1 cellular context compared by ENCODE assay signal in the genomic region with DNA sequence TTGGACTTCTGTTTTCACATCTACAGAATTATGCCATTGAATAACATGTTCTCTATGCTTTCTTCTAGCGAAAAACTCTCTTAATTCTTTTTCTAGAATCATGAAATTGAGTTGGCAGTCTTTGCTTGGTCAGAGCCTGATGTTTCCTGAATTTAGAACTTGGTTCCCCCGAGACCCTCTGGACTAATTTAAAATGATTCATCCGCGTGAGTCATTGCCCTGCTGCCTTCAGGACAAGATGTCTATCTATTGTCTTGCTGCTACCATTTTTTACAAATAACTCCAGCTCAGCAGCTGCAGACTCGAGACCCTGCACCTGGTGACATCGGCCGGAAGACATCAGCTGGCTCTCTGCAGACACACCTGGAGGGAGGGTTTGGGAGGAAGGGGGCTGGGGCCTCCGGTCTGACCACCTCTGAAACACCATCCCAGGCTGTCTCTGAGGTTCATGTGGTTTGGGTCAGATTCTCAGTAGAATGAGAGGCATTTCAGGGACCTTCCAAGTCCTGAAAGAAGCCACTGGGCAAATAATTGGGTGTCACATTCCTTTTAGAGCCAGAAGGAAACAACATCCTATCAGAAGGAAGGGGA.
TF ChIP-seq lines count a peak whose summit lies in the region.

No MANE protein-coding gene starts in this region.

TF ChIP-seq in K562, 482 proteins besides CTCF, POLR2A, EP300 and RAD21 (continued from another document and continues in another):
- TF ChIP-seq, protein P1, sequence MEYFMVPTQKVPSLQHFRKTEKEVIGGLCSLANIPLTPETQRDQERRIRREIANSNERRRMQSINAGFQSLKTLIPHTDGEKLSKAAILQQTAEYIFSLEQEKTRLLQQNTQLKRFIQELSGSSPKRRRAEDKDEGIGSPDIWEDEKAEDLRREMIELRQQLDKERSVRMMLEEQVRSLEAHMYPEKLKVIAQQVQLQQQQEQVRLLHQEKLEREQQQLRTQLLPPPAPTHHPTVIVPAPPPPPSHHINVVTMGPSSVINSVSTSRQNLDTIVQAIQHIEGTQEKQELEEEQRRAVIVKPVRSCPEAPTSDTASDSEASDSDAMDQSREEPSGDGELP (CRISPR knock-in tag; IDR thresholded peaks at IDR 0.05; ENCODE audit: borderline replicate concordance): peak; percentile 77
- TF ChIP-seq RBM34 (IDR thresholded peaks at IDR 0.05; ENCODE audit: borderline replicate concordance, insufficient read depth, low read length) (no peak), STAT5A (IDR thresholded peaks at IDR 0.05; ENCODE audit: borderline replicate concordance, low read length) (no peak), HDAC6 (IDR thresholded peaks at IDR 0.05; ENCODE audit: low read depth, low read length) (no peak), SOX6 (IDR thresholded peaks at IDR 0.05) (peak; percentile 74), SMARCE1 (IDR thresholded peaks at IDR 0.05) (peak; percentile 98), RBM25 (IDR thresholded peaks at IDR 0.05; ENCODE audit: low read depth, low read length, severe bottlenecking) (no peak), TCFL5 (CRISPR knock-in tag; conservative IDR thresholded peaks at IDR 0.05) (no peak), EHMT2 (IDR thresholded peaks at IDR 0.05) (peak; percentile 40; the same call in 1 of the 2 replicates), ZNF140 (CRISPR knock-in tag; IDR thresholded peaks at IDR 0.05) (no peak), NFE2 (IDR thresholded peaks at IDR 0.05; ENCODE audit: low read depth) (peak; percentile 38), ZNF444 (CRISPR knock-in tag; IDR thresholded peaks at IDR 0.05) (no peak), CBFA2T3 (IDR thresholded peaks at IDR 0.05) (peak; percentile 88), ZNF263 (CRISPR knock-in tag; IDR thresholded peaks at IDR 0.05; ENCODE audit: borderline replicate concordance) (no peak), SMAD2 (IDR thresholded peaks at IDR 0.05; ENCODE audit: low read depth, low read length) (no peak), FOXJ3 (CRISPR knock-in tag; IDR thresholded peaks at IDR 0.05) (no peak), TOE1 (IDR thresholded peaks at IDR 0.05; ENCODE audit: borderline replicate concordance) (no peak), TOE1 (CRISPR knock-in tag; IDR thresholded peaks at IDR 0.05; ENCODE audit: borderline replicate concordance, low read depth) (no peak), ESRRA (IDR thresholded peaks at IDR 0.05; ENCODE audit: borderline replicate concordance, low read depth) (no peak), ETV1 (tag; conservative IDR thresholded peaks at IDR 0.05; ENCODE audit: low read depth) (0 out of 2 replicates have a peak, but pooled peaks have one; percentile 32), TEAD4 (IDR thresholded peaks at IDR 0.05; ENCODE audit: low read length) (peak; percentile 78), TEAD4 (CRISPR knock-in tag; IDR thresholded peaks at IDR 0.05; ENCODE audit: borderline replicate concordance) (no peak), RFX7 (CRISPR knock-in tag; IDR thresholded peaks at IDR 0.05) (no peak), NR2C1 (IDR thresholded peaks at IDR 0.05) (no peak), NR2C1 (tag; IDR thresholded peaks at IDR 0.05) (no peak), ZNF239 (CRISPR knock-in tag; IDR thresholded peaks at IDR 0.05) (no peak), RBBP5 (IDR thresholded peaks at IDR 0.05; ENCODE audit: borderline replicate concordance, insufficient read depth, low read length, poor library complexity, severe bottlenecking) (peak; percentile 62), IFI16 (CRISPR knock-in tag; IDR thresholded peaks at IDR 0.05) (no peak), PCBP2 (IDR thresholded peaks at IDR 0.05; ENCODE audit: low read depth, low read length, poor library complexity, severe bottlenecking) (no peak), CBX5 (IDR thresholded peaks at IDR 0.05; ENCODE audit: borderline replicate concordance, low read depth) (no peak), SREBF1 (IDR thresholded peaks at IDR 0.05; ENCODE audit: borderline replicate concordance, low read depth, low read length) (no peak), PHF8 (IDR thresholded peaks at IDR 0.05; ENCODE audit: borderline replicate concordance, low read length) (0 out of 2 replicates have a peak, but pooled peaks have one; percentile 4), ZNF143 (CRISPR knock-in tag; IDR thresholded peaks at IDR 0.05) (no peak), SMAD1 (IDR thresholded peaks at IDR 0.05; ENCODE audit: low read depth, low read length, partially characterized antibody) (no peak), YBX1 (IDR thresholded peaks at IDR 0.05) (no peak), ZFPM2 (CRISPR knock-in tag; IDR thresholded peaks at IDR 0.05) (no peak), MTA3 (IDR thresholded peaks at IDR 0.05; ENCODE audit: borderline replicate concordance) (peak; percentile 21; the same call in 1 of the 2 replicates), KHSRP (IDR thresholded peaks at IDR 0.05) (no peak), HEY1 (CRISPR knock-in tag; IDR thresholded peaks at IDR 0.05; ENCODE audit: borderline replicate concordance) (no peak), CEBPB (tag; IDR thresholded peaks at IDR 0.05) (no peak), HMG20A (CRISPR knock-in tag; conservative IDR thresholded peaks at IDR 0.05) (no peak), BCOR (IDR thresholded peaks at IDR 0.05) (0 out of 2 replicates have a peak, but pooled peaks have one; percentile 15), ZNF830 (CRISPR knock-in tag; IDR thresholded peaks at IDR 0.05) (no peak), SRSF3 (IDR thresholded peaks at IDR 0.05; ENCODE audit: insufficient read depth, low read length) (no peak), SIRT6 (IDR thresholded peaks at IDR 0.05; ENCODE audit: low read depth, low read length) (no peak), SRSF7 (optimal IDR thresholded peaks at IDR 0.05; ENCODE audit: low read depth, low read length) (no peak)
- TF ChIP-seq, protein P2, sequence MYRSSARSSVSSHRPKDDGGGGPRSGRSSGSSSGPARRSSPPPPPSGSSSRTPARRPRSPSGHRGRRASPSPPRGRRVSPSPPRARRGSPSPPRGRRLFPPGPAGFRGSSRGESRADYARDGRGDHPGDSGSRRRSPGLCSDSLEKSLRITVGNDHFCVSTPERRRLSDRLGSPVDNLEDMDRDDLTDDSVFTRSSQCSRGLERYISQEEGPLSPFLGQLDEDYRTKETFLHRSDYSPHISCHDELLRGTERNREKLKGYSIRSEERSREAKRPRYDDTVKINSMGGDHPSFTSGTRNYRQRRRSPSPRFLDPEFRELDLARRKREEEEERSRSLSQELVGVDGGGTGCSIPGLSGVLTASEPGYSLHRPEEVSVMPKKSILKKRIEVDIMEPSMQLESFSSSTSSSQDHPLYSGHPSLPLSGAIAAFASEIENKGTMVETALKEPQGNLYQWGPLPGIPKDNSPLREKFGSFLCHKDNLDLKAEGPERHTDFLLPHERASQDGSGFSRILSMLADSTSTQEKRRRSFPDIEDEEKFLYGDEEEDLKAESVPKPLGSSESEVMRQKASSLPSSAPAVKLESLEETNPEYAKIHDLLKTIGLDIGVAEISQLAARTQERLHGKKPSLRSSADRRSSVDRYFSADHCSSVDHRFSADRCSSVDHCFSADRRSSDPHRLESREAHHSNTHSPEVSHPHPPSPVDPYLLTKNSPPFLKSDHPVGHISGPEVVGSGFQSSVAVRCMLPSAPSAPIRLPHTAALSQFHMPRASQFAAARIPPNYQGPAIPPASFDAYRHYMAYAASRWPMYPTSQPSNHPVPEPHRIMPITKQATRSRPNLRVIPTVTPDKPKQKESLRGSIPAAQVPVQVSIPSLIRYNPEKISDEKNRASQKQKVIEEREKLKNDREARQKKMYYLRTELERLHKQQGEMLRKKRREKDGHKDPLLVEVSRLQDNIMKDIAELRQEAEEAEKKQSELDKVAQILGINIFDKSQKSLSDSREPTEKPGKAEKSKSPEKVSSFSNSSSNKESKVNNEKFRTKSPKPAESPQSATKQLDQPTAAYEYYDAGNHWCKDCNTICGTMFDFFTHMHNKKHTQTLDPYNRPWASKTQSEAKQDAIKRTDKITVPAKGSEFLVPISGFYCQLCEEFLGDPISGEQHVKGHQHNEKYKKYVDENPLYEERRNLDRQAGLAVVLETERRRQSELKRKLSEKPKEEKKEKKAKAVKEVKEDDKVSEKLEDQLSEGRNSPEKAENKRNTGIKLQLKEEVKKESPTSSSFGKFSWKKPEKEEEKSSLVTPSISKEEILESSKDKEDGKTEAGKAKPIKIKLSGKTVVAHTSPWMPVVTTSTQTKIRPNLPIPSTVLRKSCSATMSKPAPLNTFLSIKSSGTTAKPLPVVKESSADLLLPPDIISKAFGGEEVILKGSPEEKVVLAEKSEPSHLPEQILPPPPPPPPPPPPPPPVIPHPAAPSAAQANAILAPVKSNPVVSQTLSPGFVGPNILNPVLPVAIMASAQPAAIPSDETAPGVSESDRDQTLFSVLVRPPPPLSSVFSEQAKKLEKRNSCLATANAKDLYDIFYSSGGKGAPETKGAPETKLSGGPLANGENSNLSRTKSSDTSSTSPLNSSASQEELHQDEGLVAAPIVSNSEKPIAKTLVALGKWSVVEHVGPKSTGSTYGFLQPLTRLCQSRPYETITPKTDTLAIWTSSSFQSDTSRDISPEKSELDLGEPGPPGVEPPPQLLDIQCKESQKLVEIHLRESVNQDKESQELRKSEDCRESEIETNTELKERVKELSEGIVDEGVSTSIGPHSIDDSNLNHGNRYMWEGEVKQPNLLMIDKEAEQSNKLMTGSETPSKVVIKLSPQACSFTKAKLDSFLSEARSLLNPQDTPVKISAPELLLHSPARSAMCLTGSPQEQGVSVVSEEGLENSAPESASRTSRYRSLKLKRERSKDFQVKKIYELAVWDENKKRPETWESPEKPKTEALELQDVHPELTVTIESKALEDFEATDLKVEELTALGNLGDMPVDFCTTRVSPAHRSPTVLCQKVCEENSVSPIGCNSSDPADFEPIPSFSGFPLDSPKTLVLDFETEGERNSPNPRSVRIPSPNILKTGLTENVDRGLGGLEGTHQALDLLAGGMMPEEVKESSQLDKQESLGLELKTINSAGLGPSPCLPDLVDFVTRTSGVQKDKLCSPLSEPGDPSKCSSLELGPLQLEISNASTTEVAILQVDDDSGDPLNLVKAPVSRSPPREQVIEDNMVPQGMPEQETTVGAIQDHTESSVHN (IDR thresholded peaks at IDR 0.05; ENCODE audit: borderline replicate concordance in 1 of 2, low read depth in 1 of 2): 0 out of 4 replicates have a peak, but pooled peaks of 1 of the 2 experiments have one; percentile 57
- TF ChIP-seq, protein P3, sequence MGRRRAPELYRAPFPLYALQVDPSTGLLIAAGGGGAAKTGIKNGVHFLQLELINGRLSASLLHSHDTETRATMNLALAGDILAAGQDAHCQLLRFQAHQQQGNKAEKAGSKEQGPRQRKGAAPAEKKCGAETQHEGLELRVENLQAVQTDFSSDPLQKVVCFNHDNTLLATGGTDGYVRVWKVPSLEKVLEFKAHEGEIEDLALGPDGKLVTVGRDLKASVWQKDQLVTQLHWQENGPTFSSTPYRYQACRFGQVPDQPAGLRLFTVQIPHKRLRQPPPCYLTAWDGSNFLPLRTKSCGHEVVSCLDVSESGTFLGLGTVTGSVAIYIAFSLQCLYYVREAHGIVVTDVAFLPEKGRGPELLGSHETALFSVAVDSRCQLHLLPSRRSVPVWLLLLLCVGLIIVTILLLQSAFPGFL (CRISPR knock-in tag; IDR thresholded peaks at IDR 0.05): no peak
- TF ChIP-seq, protein P4, sequence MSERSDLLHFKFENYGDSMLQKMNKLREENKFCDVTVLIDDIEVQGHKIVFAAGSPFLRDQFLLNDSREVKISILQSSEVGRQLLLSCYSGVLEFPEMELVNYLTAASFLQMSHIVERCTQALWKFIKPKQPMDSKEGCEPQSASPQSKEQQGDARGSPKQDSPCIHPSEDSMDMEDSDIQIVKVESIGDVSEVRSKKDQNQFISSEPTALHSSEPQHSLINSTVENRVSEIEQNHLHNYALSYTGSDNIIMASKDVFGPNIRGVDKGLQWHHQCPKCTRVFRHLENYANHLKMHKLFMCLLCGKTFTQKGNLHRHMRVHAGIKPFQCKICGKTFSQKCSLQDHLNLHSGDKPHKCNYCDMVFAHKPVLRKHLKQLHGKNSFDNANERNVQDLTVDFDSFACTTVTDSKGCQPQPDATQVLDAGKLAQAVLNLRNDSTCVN (CRISPR knock-in tag; IDR thresholded peaks at IDR 0.05): no peak
- TF ChIP-seq, protein P5, sequence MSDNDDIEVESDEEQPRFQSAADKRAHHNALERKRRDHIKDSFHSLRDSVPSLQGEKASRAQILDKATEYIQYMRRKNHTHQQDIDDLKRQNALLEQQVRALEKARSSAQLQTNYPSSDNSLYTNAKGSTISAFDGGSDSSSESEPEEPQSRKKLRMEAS (CRISPR knock-in tag; IDR thresholded peaks at IDR 0.05): no peak
- TF ChIP-seq, protein P6, sequence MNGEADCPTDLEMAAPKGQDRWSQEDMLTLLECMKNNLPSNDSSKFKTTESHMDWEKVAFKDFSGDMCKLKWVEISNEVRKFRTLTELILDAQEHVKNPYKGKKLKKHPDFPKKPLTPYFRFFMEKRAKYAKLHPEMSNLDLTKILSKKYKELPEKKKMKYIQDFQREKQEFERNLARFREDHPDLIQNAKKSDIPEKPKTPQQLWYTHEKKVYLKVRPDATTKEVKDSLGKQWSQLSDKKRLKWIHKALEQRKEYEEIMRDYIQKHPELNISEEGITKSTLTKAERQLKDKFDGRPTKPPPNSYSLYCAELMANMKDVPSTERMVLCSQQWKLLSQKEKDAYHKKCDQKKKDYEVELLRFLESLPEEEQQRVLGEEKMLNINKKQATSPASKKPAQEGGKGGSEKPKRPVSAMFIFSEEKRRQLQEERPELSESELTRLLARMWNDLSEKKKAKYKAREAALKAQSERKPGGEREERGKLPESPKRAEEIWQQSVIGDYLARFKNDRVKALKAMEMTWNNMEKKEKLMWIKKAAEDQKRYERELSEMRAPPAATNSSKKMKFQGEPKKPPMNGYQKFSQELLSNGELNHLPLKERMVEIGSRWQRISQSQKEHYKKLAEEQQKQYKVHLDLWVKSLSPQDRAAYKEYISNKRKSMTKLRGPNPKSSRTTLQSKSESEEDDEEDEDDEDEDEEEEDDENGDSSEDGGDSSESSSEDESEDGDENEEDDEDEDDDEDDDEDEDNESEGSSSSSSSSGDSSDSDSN (IDR thresholded peaks at IDR 0.05; ENCODE audit: borderline replicate concordance in 1 of 2, low read depth in 2 of 2, low read length in 2 of 2): no peak
- TF ChIP-seq, protein P7, sequence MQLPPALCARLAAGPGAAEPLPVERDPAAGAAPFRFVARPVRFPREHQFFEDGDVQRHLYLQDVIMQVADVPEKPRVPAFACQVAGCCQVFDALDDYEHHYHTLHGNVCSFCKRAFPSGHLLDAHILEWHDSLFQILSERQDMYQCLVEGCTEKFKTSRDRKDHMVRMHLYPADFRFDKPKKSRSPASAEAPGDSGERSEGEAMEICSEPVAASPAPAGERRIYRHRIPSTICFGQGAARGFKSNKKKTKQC (CRISPR knock-in tag; IDR thresholded peaks at IDR 0.05): no peak
